8 cellular contexts compared by ENCODE assay signal in genomic region chr19:41753936-41754529, GRCh38. TPM values are rescaled to one million over a fixed set of nuclear protein-coding genes. Genes with fewer than 3 reads are reported as not detected.
A peak's percentile ranks its signal among the peaks of the same experiment; 100 is the strongest.
DNase-seq lines count a peak whose midpoint lies in the region; ATAC-seq and TF ChIP-seq lines count a peak whose summit lies in the region.

No MANE protein-coding gene starts in this region.

- H3K9me3 ChIP-seq in transverse colon, result no peaks in the 10 kb centered on the region

- H3K27ac Mint-ChIP-seq in activated CD8-positive, alpha-beta T cell treated with anti-CD3 and anti-CD28 coated beads, Interleukin-2, amount 10 ng/mL, durations not matched to agents 7 days and 5 days, result no peak overlapping the region
- H3K27ac Mint-ChIP-seq in neural crest cell (ENCODE audit: unreplicated experiment), result no peak overlapping the region

- in situ Hi-C loops in transverse colon (cut with MboI; ENCODE audit: low pct_ligation_motif_present in 1 of 4, low pct_unique_long_range_greater_than_20kb in 1 of 4, low sequenced_read_pairs in 3 of 4), result no loop called here

- peak; percentile 85 for TF ChIP-seq CTCF in GM12872 (IDR thresholded peaks at IDR 0.05; ENCODE audit: insufficient read depth, low read depth, low read length)
- TF ChIP-seq CTCF in epithelial cell of proximal tubule (conservative IDR thresholded peaks at IDR 0.05; ENCODE audit: low read depth, low read length), result peak; percentile 76
- TF ChIP-seq CTCF in neural crest cell (conservative IDR thresholded peaks at IDR 0.05), result peak; percentile 66
- peak; percentile 72 to 80 (median 78) for TF ChIP-seq CTCF in transverse colon (IDR thresholded peaks at IDR 0.05)

- no peak for TF ChIP-seq POLR2A in transverse colon (IDR thresholded peaks at IDR 0.05)

- H3K4me3 ChIP-seq in epithelial cell of proximal tubule (ENCODE audit: low read depth, low read length) (no peak overlapping the region), transverse colon (no peak overlapping the region)

- CTCF ChIA-PET in activated CD8-positive, alpha-beta T cell treated with anti-CD3 and anti-CD28 coated beads, Interleukin-2, amount 10 ng/mL, durations not matched to agents 7 days and 5 days (lab: Charles Lee), result interaction anchor here (0.7 to 5.4 kb wide), 31 partner anchors 8 to 260 kb away, joined by 3 to 177 read pairs (median 4); partner anchors contain the start of gene CEACAM3

- H3K36me3 ChIP-seq in transverse colon, result no peaks in the 10 kb centered on the region

- peaks cover 34% of the 10 kb centered on the region for H3K27me3 Mint-ChIP-seq in activated CD8-positive, alpha-beta T cell treated with anti-CD3 and anti-CD28 coated beads, Interleukin-2, amount 10 ng/mL, durations not matched to agents 7 days and 5 days (ENCODE audit: low read depth)
- peaks cover 37% of the 10 kb centered on the region for H3K27me3 Mint-ChIP-seq in neural crest cell (ENCODE audit: low read depth)

- H3K36me3 Mint-ChIP-seq in activated CD8-positive, alpha-beta T cell treated with anti-CD3 and anti-CD28 coated beads, Interleukin-2, amount 10 ng/mL, durations not matched to agents 7 days and 5 days (ENCODE audit: low read depth), result no peaks in the 10 kb centered on the region
- H3K36me3 Mint-ChIP-seq in neural crest cell (ENCODE audit: low read depth), result no peaks in the 10 kb centered on the region

- H3K4me1 ChIP-seq in transverse colon, result peaks cover 0 to 32% (median 4%) of the 10 kb centered on the region in 4 donors

- peak; percentile 89 for ATAC-seq in activated CD8-positive, alpha-beta T cell treated with anti-CD3 and anti-CD28 coated beads, Interleukin-2, amount 10 ng/mL, durations not matched to agents 7 days and 5 days

- no peak overlapping the region for H3K4me3 Mint-ChIP-seq in activated CD8-positive, alpha-beta T cell treated with anti-CD3 and anti-CD28 coated beads, Interleukin-2, amount 10 ng/mL, durations not matched to agents 7 days and 5 days
- H3K4me3 Mint-ChIP-seq in neural crest cell, result no peak overlapping the region

- POLR2A ChIA-PET in activated CD8-positive, alpha-beta T cell treated with anti-CD3 and anti-CD28 coated beads, Interleukin-2, amount 10 ng/mL, durations not matched to agents 7 days and 5 days (lab: Charles Lee), result no interaction called here

- intact Hi-C loops in transverse colon (cut with DNase I; ENCODE audit: low total_unique reads), result no loop called here

- WGBS in transverse colon (ENCODE audit: low coverage in 1 of 2), 2 donors, result 13 to 30% methylated on average over 2 to 4 of the region's 4 CpGs

- H3K4me1 Mint-ChIP-seq in activated CD8-positive, alpha-beta T cell treated with anti-CD3 and anti-CD28 coated beads, Interleukin-2, amount 10 ng/mL, durations not matched to agents 7 days and 5 days (ENCODE audit: low read depth), result no peaks in the 10 kb centered on the region
- no peaks in the 10 kb centered on the region for H3K4me1 Mint-ChIP-seq in neural crest cell

- H3K9me3 Mint-ChIP-seq in activated CD8-positive, alpha-beta T cell treated with anti-CD3 and anti-CD28 coated beads, Interleukin-2, amount 10 ng/mL, durations not matched to agents 7 days and 5 days (ENCODE audit: insufficient read depth), result no peaks in the 10 kb centered on the region
- peaks cover 7% of the 10 kb centered on the region for H3K9me3 Mint-ChIP-seq in neural crest cell

- TF ChIP-seq EP300 in transverse colon (IDR thresholded peaks at IDR 0.05; ENCODE audit: low read depth), result no peak

- DNase-seq in A172 (ENCODE audit: low spot score) (peak; percentile 54), NCI-H226 (peak; percentile 10), epithelial cell of proximal tubule (ENCODE audit: low read depth) (no peak), neural crest cell (ENCODE audit: low read depth, low spot score) (peak; percentile 33), transverse colon (peak; percentile 77), epidermal melanocyte (ENCODE audit: insufficient read length, low spot score) (no peak)
- peak; percentile 78 for DNase-seq in activated CD8-positive, alpha-beta T cell treated with anti-CD3 and anti-CD28 coated beads, Interleukin-2, amount 10 ng/mL, durations not matched to agents 7 days and 5 days

- H3K27me3 ChIP-seq in transverse colon, result no peaks in the 10 kb centered on the region

- no peak overlapping the region for H3K27ac ChIP-seq in transverse colon

RNA-seq across cellular contexts. Expression of gene CEACAM6, which starts 1.3 kb away (rescaled TPM):
- not detected in 2 replicates for total RNA-seq in A172 (2014; rRNA removed; shearing (Covaris generic))
- total RNA-seq in activated CD8-positive, alpha-beta T cell treated with anti-CD3 and anti-CD28 coated beads, Interleukin-2, amount 10 ng/mL, durations not matched to agents 7 days and 5 days, result not detected
- under 0.01 and 1.1 TPM in 2 replicates for total RNA-seq in epithelial cell of proximal tubule
- not detected in 2 replicates for total RNA-seq in neural crest cell
- 100 to 1,000 TPM in 2 of 4 donors, 10 to 100 TPM in 2; 33.8 to 209 (median 104) TPM for total RNA-seq in transverse colon

RNA-seq across cellular contexts. Expression of gene CEACAM3, which starts 42.4 kb away (rescaled TPM):
- total RNA-seq in A172 (2014; rRNA removed; shearing (Covaris generic)), result not detected in 2 replicates
- total RNA-seq in activated CD8-positive, alpha-beta T cell treated with anti-CD3 and anti-CD28 coated beads, Interleukin-2, amount 10 ng/mL, durations not matched to agents 7 days and 5 days, result not detected
- total RNA-seq in epithelial cell of proximal tubule (not detected in 2 replicates), neural crest cell (not detected in 2 replicates), transverse colon (1 to 10 TPM in 2 of 4 donors, under 1 TPM in 1, not detected in 1; 0.82 to 2.2 (median 1.6) TPM)

RNA-seq across cellular contexts. Expression of gene CEACAM5, which starts 45.6 kb away (rescaled TPM):
- not detected in 2 replicates for total RNA-seq in A172 (2014; rRNA removed; shearing (Covaris generic))
- total RNA-seq in activated CD8-positive, alpha-beta T cell treated with anti-CD3 and anti-CD28 coated beads, Interleukin-2, amount 10 ng/mL, durations not matched to agents 7 days and 5 days, result not detected
- total RNA-seq in epithelial cell of proximal tubule (not detected in 2 replicates), neural crest cell (not detected in 2 replicates), transverse colon (1,000 to 10,000 TPM in 3 of 4 donors, 10 to 100 TPM in 1; 95.5 to 1,964 (median 1,677) TPM)

Comparison
In these comparisons a context has a peak if more than half of its experiments do, and no peak if none do; other contexts are left out.
1. DNase-seq: peak in A172 (single experiment), NCI-H226 (single experiment), activated CD8-positive, alpha-beta T cell treated with anti-CD3 and anti-CD28 coated beads, Interleukin-2, amount 10 ng/mL, durations not matched to agents 7 days and 5 days (single experiment), neural crest cell (single experiment) and transverse colon (single experiment); none in epithelial cell of proximal tubule (single experiment) and epidermal melanocyte (single experiment).
2. RNA of gene CEACAM6, which starts 1.3 kb away (total RNA-seq): 33.8 to 209 TPM in transverse colon; under 0.01 to 1.1 TPM in epithelial cell of proximal tubule, not detected in A172, not detected in activated CD8-positive, alpha-beta T cell treated with anti-CD3 and anti-CD28 coated beads, Interleukin-2, amount 10 ng/mL, durations not matched to agents 7 days and 5 days and not detected in neural crest cell; every median in the first group is over 10 times any median in the second.
3. RNA of gene CEACAM5, which starts 45.6 kb away (total RNA-seq): 95.5 to 1,964 TPM in transverse colon; not detected in A172, not detected in activated CD8-positive, alpha-beta T cell treated with anti-CD3 and anti-CD28 coated beads, Interleukin-2, amount 10 ng/mL, durations not matched to agents 7 days and 5 days, not detected in epithelial cell of proximal tubule and not detected in neural crest cell; every median in the first group is over 10 times any median in the second.
4. Peak in every context shown above with its lines, with median percentiles within 50 percentile points of each other: CTCF ChIP-seq.